In genomic region chr9:3157011-3157410, GRCh38 we compare ENCODE assay signal across 25 cellular contexts.
A peak's percentile ranks its signal among the peaks of the same experiment; 100 is the strongest.
DNase-seq lines count a peak whose midpoint lies in the region; ATAC-seq lines count a peak whose summit lies in the region.
"Had no signal": no experiment of that assay in that cellular context is flagged by ENCODE, and none has a peak within 500 bp of the region (broad histone marks: within the 10 kb centered on the region; RNA-seq: fewer than 3 reads in every experiment).

No MANE protein-coding gene starts in this region.

- no peaks in the 10 kb centered on the region for H3K9me3 ChIP-seq in MG63
- H3K9me3 ChIP-seq: A549, BE2C, BLaER1, Caco-2 had no signal

- no peak overlapping the region for H3K4me3 ChIP-seq in MG63
- H3K4me3 ChIP-seq: A549; BLaER1; BLaER1 treated with 17β-estradiol and CSF1 and Interleukin-3, amounts not matched to agents 10 nM and 100 nM had no signal

- DNase-seq in MG63, result peak; percentile 3
- DNase-seq: 8988T; ACHN; AML-193; BE2C; C1 segment of cervical spinal cord; Caco-2; Calu3; CD4-positive, alpha-beta memory T cell; CD4-positive, alpha-beta T cell; CD4-positive, CD25-positive, alpha-beta regulatory T cell; CD8-positive, alpha-beta memory T cell; CD8-positive, alpha-beta T cell; COR-L47; DMS 273 treated with DMSO at 0.1 percent for 48 hours; DMS153; DMS53; DMS79; DMS79 treated with DMSO at 0.1 percent for 48 hours; DND-41; EL had no signal

- ATAC-seq in GM21619 (IDR thresholded peaks at IDR 0.05; ENCODE audit: unreplicated experiment), result no peak
- ATAC-seq: A549; CD8-positive, alpha-beta T cell had no signal

- no peaks in the 10 kb centered on the region for H3K27me3 ChIP-seq in MG63
- H3K27me3 ChIP-seq: BE2C; BLaER1; BLaER1 treated with 17β-estradiol and CSF1 and Interleukin-3, amounts not matched to agents 10 nM and 100 nM had no signal

- H3K36me3 ChIP-seq in MG63, result no peaks in the 10 kb centered on the region
- H3K36me3 ChIP-seq: BE2C; BLaER1; BLaER1 treated with 17β-estradiol and CSF1 and Interleukin-3, amounts not matched to agents 10 nM and 100 nM had no signal
